7 cellular contexts compared by ENCODE assay signal in the genomic region with DNA sequence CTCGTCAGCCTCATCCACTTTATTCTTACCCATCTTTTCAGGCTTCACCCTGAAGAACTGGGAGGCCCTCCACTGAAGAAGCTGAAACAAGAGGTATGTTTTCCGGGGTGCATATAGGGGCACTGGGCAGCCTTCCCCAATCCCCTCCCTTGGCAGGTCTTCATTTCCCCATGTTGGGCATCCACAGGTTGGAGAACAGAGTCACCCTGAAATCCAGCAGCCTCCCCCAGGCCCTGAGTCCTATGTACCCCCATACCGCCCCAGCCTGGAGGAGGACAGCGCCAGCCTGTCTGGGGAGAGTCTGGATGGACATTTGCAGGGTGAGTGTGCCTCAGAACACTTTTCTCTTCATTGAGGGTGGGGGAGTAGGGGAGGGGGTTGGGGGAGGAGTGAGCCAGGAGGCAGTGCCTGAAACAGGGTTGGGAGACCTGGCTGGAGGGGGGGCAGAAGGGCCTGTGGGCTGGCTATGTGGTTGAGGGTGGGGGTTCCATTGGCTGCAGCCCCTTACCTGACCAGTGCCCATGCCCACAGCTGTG. TPM values are rescaled to one million over a fixed set of nuclear protein-coding genes. Genes with fewer than 3 reads are reported as not detected.
DNase-seq lines count a peak whose midpoint lies in the region; ATAC-seq and TF ChIP-seq lines count a peak whose summit lies in the region.
"Had no signal": no experiment of that assay in that cellular context is flagged by ENCODE, and none has a peak within 500 bp of the region (broad histone marks: within the 10 kb centered on the region; RNA-seq: fewer than 3 reads in every experiment).

No MANE protein-coding gene starts in this region.

- no peaks in the 10 kb centered on the region for H3K27me3 ChIP-seq in MG63

- H3K27me3 Mint-ChIP-seq in CD14-positive monocyte (ENCODE audit: low read depth in 3 of 3) (peaks cover 0 to 12% (median 6%) of the 10 kb centered on the region in 3 donors), naive B cell (no peaks in the 10 kb centered on the region)
- H3K27me3 Mint-ChIP-seq in activated CD4-positive, alpha-beta memory T cell treated with anti-CD3 and anti-CD28 coated beads for 36 hours: no peaks in the 10 kb centered on the region

- DNase-seq in CD14-positive monocyte (ENCODE audit: low spot score) (no peak), naive B cell (no peak), MG63 (no peak), HuH-7 (ENCODE audit: low spot score) (no peak)
- no peak for DNase-seq in activated CD4-positive, alpha-beta memory T cell treated with anti-CD3 and anti-CD28 coated beads for 36 hours
- DNase-seq: NCI-H1048 had no signal

- H3K36me3 ChIP-seq in MG63: peaks cover 58% of the 10 kb centered on the region

- H3K4me3 Mint-ChIP-seq in CD14-positive monocyte (no peak overlapping the region), naive B cell (peak overlapping the region in 5 of 8 donors; percentile 9 to 74 (median 45))
- peak overlapping the region; percentile 69 for H3K4me3 Mint-ChIP-seq in activated CD4-positive, alpha-beta memory T cell treated with anti-CD3 and anti-CD28 coated beads for 36 hours

- no peak for TF ChIP-seq CTCF in CD14-positive monocyte (IDR thresholded peaks at IDR 0.05)

- H3K27ac Mint-ChIP-seq in CD14-positive monocyte (peak overlapping the region in 5 of 7 donors; percentile 21 to 79 (median 48)), naive B cell (peak overlapping the region in 3 of 6 donors; percentile 80 to 97 (median 94))
- H3K27ac Mint-ChIP-seq in activated CD4-positive, alpha-beta memory T cell treated with anti-CD3 and anti-CD28 coated beads for 36 hours: peak overlapping the region; percentile 92

- ATAC-seq in naive B cell (ENCODE audit: low read depth in 2 of 2): no peak
- no peak for ATAC-seq in GM21717 (IDR thresholded peaks at IDR 0.05; ENCODE audit: unreplicated experiment)

- intact Hi-C loops in CD14-positive monocyte (cut with micrococcal nuclease): loop anchor here in 1 of 2 donors (2.0 kb wide), 1 partner anchor 24 kb away; no protein-coding TSS in a partner anchor
- intact Hi-C loops in activated CD4-positive, alpha-beta memory T cell treated with anti-CD3 and anti-CD28 coated beads for 36 hours (cut with micrococcal nuclease): loop anchor here (1.0 to 2.0 kb wide), 3 partner anchors 14 to 85 kb away; a partner anchor contains a TSS

- H3K4me1 Mint-ChIP-seq in CD14-positive monocyte (peaks cover 45% of the 10 kb centered on the region), naive B cell (peaks cover 58 to 74% (median 69%) of the 10 kb centered on the region in 3 donors)
- H3K4me1 Mint-ChIP-seq in activated CD4-positive, alpha-beta memory T cell treated with anti-CD3 and anti-CD28 coated beads for 36 hours (ENCODE audit: low read depth): peaks cover 57% of the 10 kb centered on the region

- CTCF ChIA-PET in activated CD4-positive, alpha-beta memory T cell treated with anti-CD3 and anti-CD28 coated beads for 36 hours (lab: Charles Lee): interaction anchor here (0.7 to 14.4 kb wide), 13 partner anchors 16 to 91 kb away, joined by 3 to 251 read pairs (median 6); a partner anchor contains a TSS

- H3K9me3 Mint-ChIP-seq in CD14-positive monocyte: no peaks in the 10 kb centered on the region
- H3K9me3 Mint-ChIP-seq in activated CD4-positive, alpha-beta memory T cell treated with anti-CD3 and anti-CD28 coated beads for 36 hours: no peaks in the 10 kb centered on the region
- H3K9me3 Mint-ChIP-seq in naive B cell: no peaks in the 10 kb centered on the region

- H3K4me3 ChIP-seq in MG63: no peak overlapping the region

- no peaks in the 10 kb centered on the region for H3K9me3 ChIP-seq in MG63

- POLR2A ChIA-PET in activated CD4-positive, alpha-beta memory T cell treated with anti-CD3 and anti-CD28 coated beads for 36 hours (lab: Charles Lee): interaction anchor here (0.5 to 9.6 kb wide), 6 partner anchors 10 to 24 kb away, joined by 3 to 83 read pairs (median 6); a partner anchor contains a TSS

- H3K36me3 Mint-ChIP-seq in CD14-positive monocyte (peaks cover 48 to 50% of the 10 kb centered on the region in 2 donors), naive B cell (peaks cover 6 to 14% of the 10 kb centered on the region in 2 donors)
- peaks cover 55% of the 10 kb centered on the region for H3K36me3 Mint-ChIP-seq in activated CD4-positive, alpha-beta memory T cell treated with anti-CD3 and anti-CD28 coated beads for 36 hours

RNA-seq across cellular contexts. Expression of a gene that starts 4.0 kb away (rescaled TPM):
- polyA plus RNA-seq in CD14-positive monocyte: 1 to 10 TPM in 1 of 2 donors, under 1 TPM in 1; 1.00 to 2.7 TPM
- total RNA-seq in activated CD4-positive, alpha-beta memory T cell treated with anti-CD3 and anti-CD28 coated beads for 36 hours: 10 to 100 TPM; 39.6 to 41.6 TPM
- polyA plus RNA-seq in naive B cell (ENCODE audit: low read depth in 6 of 6): 1 to 10 TPM in 5 of 6 donors, under 1 TPM in 1; 0.54 to 2.6 (median 1.6) TPM
- 28.7 and 45.1 TPM in 2 replicates for total RNA-seq in MG63 (2014; rRNA removed; shearing (Covaris generic); ENCODE audit: low replicate concordance)

RNA-seq across cellular contexts. Expression of a gene that starts 14.4 kb away (rescaled TPM):
- polyA plus RNA-seq in CD14-positive monocyte (1 to 10 TPM; 1.9 to 2.2 TPM), naive B cell (ENCODE audit: low read depth in 6 of 6) (1 to 10 TPM; 3.9 to 7.1 (median 5.9) TPM)
- 10 to 100 TPM; 70.6 to 73.5 TPM for total RNA-seq in activated CD4-positive, alpha-beta memory T cell treated with anti-CD3 and anti-CD28 coated beads for 36 hours
- 14.6 and 14.9 TPM in 2 replicates for total RNA-seq in MG63 (2014; rRNA removed; shearing (Covaris generic); ENCODE audit: low replicate concordance)

RNA-seq across cellular contexts. Expression of a gene that starts 18.2 kb away (rescaled TPM):
- polyA plus RNA-seq in CD14-positive monocyte (100 to 1,000 TPM; 132 to 154 TPM), naive B cell (ENCODE audit: low read depth in 6 of 6) (100 to 1,000 TPM in 5 of 6 donors, 10 to 100 TPM in 1; 88.2 to 172 (median 159) TPM)
- 100 to 1,000 TPM; 209 to 218 TPM for total RNA-seq in activated CD4-positive, alpha-beta memory T cell treated with anti-CD3 and anti-CD28 coated beads for 36 hours
- total RNA-seq in MG63 (2014; rRNA removed; shearing (Covaris generic); ENCODE audit: low replicate concordance): 53.6 and 59.7 TPM in 2 replicates

RNA-seq across cellular contexts. Expression of a gene that starts 35.3 kb away (rescaled TPM):
- polyA plus RNA-seq in CD14-positive monocyte (10 to 100 TPM in 1 of 2 donors, 1 to 10 TPM in 1; 5.5 to 10.5 TPM), naive B cell (ENCODE audit: low read depth in 6 of 6) (under 1 TPM in 3 of 6 donors, not detected in 3; 0.04 to 0.55 (median 0.09) TPM)
- total RNA-seq in activated CD4-positive, alpha-beta memory T cell treated with anti-CD3 and anti-CD28 coated beads for 36 hours: 1 to 10 TPM; 1.4 TPM
- 29.1 and 39.0 TPM in 2 replicates for total RNA-seq in MG63 (2014; rRNA removed; shearing (Covaris generic); ENCODE audit: low replicate concordance)

RNA-seq across cellular contexts. Expression of a gene that starts 43.0 kb away (rescaled TPM):
- polyA plus RNA-seq in CD14-positive monocyte (1 to 10 TPM in 1 of 2 donors, under 1 TPM in 1; 0.22 to 1.3 TPM), naive B cell (ENCODE audit: low read depth in 6 of 6) (not detected)
- total RNA-seq in activated CD4-positive, alpha-beta memory T cell treated with anti-CD3 and anti-CD28 coated beads for 36 hours: under 1 TPM; 0.61 to 0.97 TPM
- not detected in 2 replicates for total RNA-seq in MG63 (2014; rRNA removed; shearing (Covaris generic); ENCODE audit: low replicate concordance)

Comparison
In these comparisons a context has a peak if more than half of its experiments do, and no peak if none do; other contexts are left out.
1. H3K4me3 Mint-ChIP-seq: peak in activated CD4-positive, alpha-beta memory T cell treated with anti-CD3 and anti-CD28 coated beads for 36 hours (single experiment) and naive B cell (5 of 8); none in CD14-positive monocyte (0 of 2).